In the genomic region with DNA sequence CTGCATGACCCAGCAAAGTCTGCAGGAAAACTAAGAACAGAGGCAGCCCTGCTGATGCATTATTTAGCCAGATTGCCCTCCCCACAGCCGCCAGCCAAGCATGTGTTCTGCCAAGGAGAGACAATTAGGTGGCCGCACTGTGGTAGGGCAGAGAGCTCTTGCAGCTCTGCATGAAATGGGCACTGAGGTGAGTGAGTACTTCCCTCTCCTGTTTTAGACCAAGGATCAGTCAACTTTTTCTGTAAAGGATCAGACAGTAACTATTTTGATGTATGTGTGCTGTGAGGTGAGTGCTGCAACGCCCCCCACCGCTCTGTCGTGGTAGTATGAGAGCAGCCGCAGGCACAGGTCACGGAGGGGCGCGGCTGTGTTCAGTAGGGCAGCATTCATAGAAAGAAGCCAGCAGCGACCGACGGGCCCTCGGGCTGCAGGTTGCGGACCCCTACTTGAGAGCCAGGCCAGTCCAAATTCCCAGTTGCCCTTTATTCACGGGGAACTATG, we compare ENCODE assay signal across 8 cellular contexts. TPM values are rescaled to one million over a fixed set of nuclear protein-coding genes. Genes with fewer than 3 reads are reported as not detected.
DNase-seq lines count a peak whose midpoint lies in the region; ATAC-seq and TF ChIP-seq lines count a peak whose summit lies in the region.

No MANE protein-coding gene starts in this region.

- H3K36me3 Mint-ChIP-seq in neural crest cell (ENCODE audit: low read depth), result no peaks in the 10 kb centered on the region

- in situ Hi-C loops in ACHN (cut with HindIII; ENCODE audit: low pct_ligation_motif_present, low pct_unique_long_range_greater_than_20kb, low sequenced_read_pairs), result no loop called here

- H3K4me1 ChIP-seq in RWPE2 (ENCODE audit: insufficient read depth, poor library complexity, severe bottlenecking), result peaks cover 32% of the 10 kb centered on the region

- H3K9me3 Mint-ChIP-seq in neural crest cell, result no peaks in the 10 kb centered on the region

- peak overlapping the region; percentile 98 for H3K27ac ChIP-seq in RWPE2 (ENCODE audit: poor library complexity, severe bottlenecking)

- ATAC-seq in RWPE2 (ENCODE audit: low read depth), result peak; percentile 18; the same call in 2 of the 3 replicates

- DNase-seq in ACHN (peak; percentile 64), RWPE2 (ENCODE audit: low spot score) (no peak), fibroblast of pulmonary artery (ENCODE audit: low read depth) (peak; percentile 67), neural crest cell (ENCODE audit: low read depth, low spot score) (peak; percentile 16), NCI-H748 (lab: John Stamatoyannopoulos, UW; ENCODE audit: unreplicated experiment) (no peak), T-helper 9 cell (no peak), GM19240 (ENCODE audit: insufficient read length, low spot score) (no peak)
- no peak for DNase-seq in activated naive CD4-positive, alpha-beta T cell treated with anti-CD3 and anti-CD28 coated beads, Interleukin-2, amount 50 U/mL, for 16 hours

- H3K36me3 ChIP-seq in RWPE2 (ENCODE audit: low read depth), result no peaks in the 10 kb centered on the region

- TF ChIP-seq CTCF in RWPE2 (IDR thresholded peaks at IDR 0.05; ENCODE audit: poor library complexity, severe bottlenecking) (peak; percentile 55), fibroblast of pulmonary artery (IDR thresholded peaks at IDR 0.05; ENCODE audit: low read length, missing control alignments) (peak; percentile 48), neural crest cell (conservative IDR thresholded peaks at IDR 0.05) (peak; percentile 52)

- H3K27ac Mint-ChIP-seq in neural crest cell (ENCODE audit: unreplicated experiment), result no peak overlapping the region

- no peaks in the 10 kb centered on the region for H3K9me3 ChIP-seq in RWPE2 (ENCODE audit: severe bottlenecking)

- peaks cover 17% of the 10 kb centered on the region for H3K4me1 Mint-ChIP-seq in neural crest cell

- H3K4me3 Mint-ChIP-seq in neural crest cell, result no peak overlapping the region

- no peaks in the 10 kb centered on the region for H3K27me3 ChIP-seq in RWPE2 (ENCODE audit: insufficient read depth, poor library complexity, severe bottlenecking)

- no peak overlapping the region for H3K4me3 ChIP-seq in RWPE2 (ENCODE audit: severe bottlenecking)
- peak overlapping the region; percentile 43 for H3K4me3 ChIP-seq in fibroblast of pulmonary artery (replicated peaks; ENCODE audit: low read depth, low read length)

- H3K27me3 Mint-ChIP-seq in neural crest cell (ENCODE audit: low read depth), result no peaks in the 10 kb centered on the region

RNA-seq across cellular contexts. Expression of gene FAM50B, which starts 23.8 kb away (rescaled TPM):
- total RNA-seq in neural crest cell, result 2.5 and 2.9 TPM in 2 replicates

Comparison
In these comparisons a context has a peak if more than half of its experiments do, and no peak if none do; other contexts are left out.
1. DNase-seq: peak in ACHN (single experiment), fibroblast of pulmonary artery (single experiment) and neural crest cell (single experiment); none in RWPE2 (single experiment), NCI-H748 (single experiment), activated naive CD4-positive, alpha-beta T cell treated with anti-CD3 and anti-CD28 coated beads, Interleukin-2, amount 50 U/mL, for 16 hours (single experiment), T-helper 9 cell (single experiment) and GM19240 (single experiment).
2. Peak in every context shown above with its lines, with median percentiles within 50 percentile points of each other: CTCF ChIP-seq.